1 cellular context compared by ENCODE assay signal in genomic region chrX:19344207-19344534, GRCh38.
TF ChIP-seq lines count a peak whose summit lies in the region.

No MANE protein-coding gene starts in this region.

TF ChIP-seq in GM23338, 12 proteins besides CTCF, POLR2A, EP300 and RAD21 (continued from another document):
- no peak for TF ChIP-seq CREB1 (CRISPR knock-in tag; IDR thresholded peaks at IDR 0.05; ENCODE audit: low read depth)
- no peak for TF ChIP-seq ZNF114 (CRISPR knock-in tag; IDR thresholded peaks at IDR 0.05)
